7 cellular contexts compared by ENCODE assay signal in genomic region chr9:82975176-82975575, GRCh38.
"Had no signal": no experiment of that assay in that cellular context is flagged by ENCODE, and none has a peak within 500 bp of the region (broad histone marks: within the 10 kb centered on the region; RNA-seq: fewer than 3 reads in every experiment).

No MANE protein-coding gene starts in this region.

- H3K9me3 ChIP-seq: HAP-1 had no signal

- H3K4me1 ChIP-seq: HAP-1 had no signal

- H2AFZ ChIP-seq: GM23338 had no signal

- H3K27ac ChIP-seq: KMS-11 had no signal

- ATAC-seq: GM23338, HCT116 had no signal

- FAIRE-seq: HTR-8/SVneo had no signal

- H3K4me3 ChIP-seq: GM23338, HAP-1 had no signal

- DNase-seq: H7, KBM-7 had no signal

- H3K36me3 ChIP-seq: HAP-1 had no signal

- H3K9ac ChIP-seq: KMS-11 had no signal

- H3K4me2 ChIP-seq: GM23338, KMS-11 had no signal
